Comparison of ENCODE assay signal across 8 cellular contexts in the genomic region with DNA sequence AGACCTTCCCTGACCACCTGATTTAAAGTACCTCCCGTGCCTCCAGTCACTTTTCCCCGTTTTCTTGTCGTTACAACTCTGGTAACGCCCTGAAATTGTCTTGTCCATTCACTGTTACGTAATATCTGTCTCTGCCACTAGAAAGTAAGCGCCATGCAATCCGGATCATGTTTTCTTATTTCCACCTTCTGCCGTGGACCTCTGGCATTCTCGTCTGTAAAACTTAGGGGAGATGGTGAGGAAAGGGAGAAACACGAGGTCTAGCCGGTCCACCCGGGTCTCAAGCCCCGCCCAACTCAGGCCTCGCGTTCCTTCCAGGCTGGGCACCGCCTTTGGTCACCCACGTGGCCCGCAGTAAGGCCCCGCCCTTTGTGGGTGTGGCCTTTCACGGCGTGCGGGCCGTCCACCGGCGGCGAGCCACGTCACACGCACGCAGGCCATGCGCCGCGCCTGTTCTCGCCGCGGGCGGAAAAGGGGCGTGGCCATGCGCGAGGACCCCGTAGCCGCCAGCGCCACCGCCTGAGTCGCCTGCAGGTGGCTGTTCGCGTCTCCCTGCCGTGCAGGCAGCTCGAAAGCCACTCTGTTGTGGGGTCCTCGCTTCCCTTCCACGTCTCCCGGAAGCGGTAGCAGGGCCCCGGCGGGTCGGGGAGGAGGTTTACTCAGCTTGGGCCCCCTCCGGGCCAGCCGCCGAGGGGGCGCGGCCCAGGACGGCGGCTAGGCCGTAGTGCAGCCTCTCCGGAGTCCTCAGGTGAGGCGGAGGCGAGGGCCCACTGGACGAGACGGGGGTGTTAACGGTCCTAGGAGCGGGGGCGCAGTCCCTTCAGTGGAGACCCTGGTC. TPM values are rescaled to one million over a fixed set of nuclear protein-coding genes. Genes with fewer than 3 reads are reported as not detected.
DNase-seq lines count a peak whose midpoint lies in the region; ATAC-seq and TF ChIP-seq lines count a peak whose summit lies in the region.

Gene GOLGA5 (plus strand): TSS at position 597 of the 838 bp plus-strand sequence. CDS start 3,133 bp downstream, outside the sequence.

- H3K27ac Mint-ChIP-seq in type B pancreatic cell = peak within 1 kb of the TSS; percentile 95

- peaks cover 12% of the 10 kb centered on the region for H3K9me3 Mint-ChIP-seq in type B pancreatic cell

- TF ChIP-seq POLR2A in heart left ventricle (IDR thresholded peaks at IDR 0.05) = peak in 1 of 2 donors; percentile 74

- H3K27me3 Mint-ChIP-seq in type B pancreatic cell = peaks cover 3% of the 10 kb centered on the region

- peaks cover 0 to 21% (median 18%) of the 10 kb centered on the region in 9 donors for H3K36me3 ChIP-seq in heart left ventricle

- H3K27ac ChIP-seq in heart left ventricle = peak within 1 kb of the TSS; percentile 53 to 96 (median 88)

- in situ Hi-C loops in GM13976 (cut with MboI; ENCODE audit: low sequenced_read_pairs, unreplicated experiment) = loop anchor here (25.0 kb wide), 1 partner anchor 207 kb away; no protein-coding TSS in a partner anchor

- no peaks in the 10 kb centered on the region for H3K27me3 ChIP-seq in heart left ventricle

- H3K9me3 ChIP-seq in heart left ventricle = peaks cover 0 to 18% (median 12%) of the 10 kb centered on the region in 12 donors

- WGBS in heart left ventricle, 4 donors = 1 to 2% (median 2%) methylated on average over 41 to 71 of the region's 71 CpGs

- peaks cover 0 to 33% (median 14%) of the 10 kb centered on the region in 12 donors for H3K4me1 ChIP-seq in heart left ventricle

- peak within 1 kb of the TSS; percentile 70 to 99 (median 96) for H3K4me3 ChIP-seq in heart left ventricle

- peak within 1 kb of the TSS; percentile 92 for H3K4me3 Mint-ChIP-seq in type B pancreatic cell

- intact Hi-C loops in T-helper 1 cell treated with Interleukin-12 subunit alpha and Interleukin-12 subunit beta and Interleukin-4 antibody, amounts not matched to agents 30 ng/mL and 1 ng/mL, for 36 hours (cut with micrococcal nuclease) = loop anchor here (1.0 to 5.0 kb wide), 11 partner anchors 19 to 754 kb away; partner anchors contain the start of genes ATXN3, BTBD7, ITPK1 and LGMN
- intact Hi-C loops in heart left ventricle (cut with DNase I) = loop anchor here in 4 of 10 donors (5.0 kb wide), 2 partner anchors 47 to 672 kb away; partner anchors contain the start of genes LGMN (in 3 of the 4), CPSF2 (in 1 of the 4) and NDUFB1 (in 1 of the 4)

- ATAC-seq in HG02870 (IDR thresholded peaks at IDR 0.05; ENCODE audit: unreplicated experiment) = peak; percentile 87
- ATAC-seq in heart left ventricle = peak; percentile 98 to 99 (median 98)

- no peak for TF ChIP-seq CTCF in GM13976 (IDR thresholded peaks at IDR 0.05; ENCODE audit: borderline replicate concordance, control extremely low read depth, extremely low read depth, insufficient read depth, missing control alignments)
- peak in 5 of 12 donors; percentile 5 to 28 (median 21) for TF ChIP-seq CTCF in heart left ventricle (IDR thresholded peaks at IDR 0.05)
- TF ChIP-seq CTCF in type B pancreatic cell (conservative IDR thresholded peaks at IDR 0.05) = no peak

- H3K4me1 Mint-ChIP-seq in type B pancreatic cell (ENCODE audit: unreplicated experiment) = peaks cover 28% of the 10 kb centered on the region

- peaks cover 8% of the 10 kb centered on the region for H3K36me3 Mint-ChIP-seq in type B pancreatic cell

- DNase-seq in GM13976 (ENCODE audit: low spot score) (peak; percentile 96), NCI-H146 treated with DMSO at 0.1 percent for 48 hours (lab: John Stamatoyannopoulos, UW; ENCODE audit: unreplicated experiment) (peak; percentile 94), amniotic epithelial cell (ENCODE audit: low read depth) (peak; percentile 94), heart left ventricle (peak; percentile 98 to 99 (median 98)), pons (ENCODE audit: low spot score) (peak; percentile 97), type B pancreatic cell (ENCODE audit: extremely low spot score, unreplicated experiment) (peak; percentile 100)

RNA-seq across cellular contexts. Expression of gene GOLGA5, which starts in this region (rescaled TPM):
- 23.5 and 23.9 TPM in 2 replicates for total RNA-seq in T-helper 1 cell treated with Interleukin-12 subunit alpha and Interleukin-12 subunit beta and Interleukin-4 antibody, amounts not matched to agents 30 ng/mL and 1 ng/mL, for 36 hours
- 10 to 100 TPM; 18.1 to 25.9 (median 23.6) TPM for total RNA-seq in heart left ventricle
- polyA plus RNA-seq in heart left ventricle = 10 to 100 TPM; 22.6 to 22.9 TPM
- total RNA-seq in type B pancreatic cell (ENCODE audit: low replicate concordance) = 27.6 and 38.1 TPM in 2 replicates

Comparison
In these comparisons a context has a peak if more than half of its experiments do, and no peak if none do; other contexts are left out.
1. Peak in every context shown above with its lines: DNase-seq, ATAC-seq, H3K4me3 ChIP-seq and H3K27ac ChIP-seq.